8 cellular contexts compared by ENCODE assay signal in genomic region chr19:38693380-38694223, GRCh38. TPM values are rescaled to one million over a fixed set of nuclear protein-coding genes. Genes with fewer than 3 reads are reported as not detected.
A peak's percentile ranks its signal among the peaks of the same experiment; 100 is the strongest.
DNase-seq lines count a peak whose midpoint lies in the region; ATAC-seq and TF ChIP-seq lines count a peak whose summit lies in the region.

No MANE protein-coding gene starts in this region.

- WGBS in upper lobe of left lung, 2 donors = 45% methylated on average over 19 of the region's 19 CpGs

- peaks cover 81 to 100% (median 86%) of the 10 kb centered on the region in 4 donors for H3K4me1 ChIP-seq in upper lobe of left lung

- H3K9me3 Mint-ChIP-seq in memory B cell = no peaks in the 10 kb centered on the region

- H3K9me3 ChIP-seq in AG04450 (ENCODE audit: control insufficient read depth, insufficient read depth, low read length) (no peaks in the 10 kb centered on the region), upper lobe of left lung (no peaks in the 10 kb centered on the region)

- TF ChIP-seq EP300 in upper lobe of left lung (IDR thresholded peaks at IDR 0.05) = peak in 1 of 4 donors; percentile 38

- no peaks in the 10 kb centered on the region for H3K27me3 Mint-ChIP-seq in memory B cell

- H3K36me3 ChIP-seq in H7 (replicated peaks; ENCODE audit: control insufficient read depth, insufficient read depth, low read length) = peaks cover 1% of the 10 kb centered on the region
- peaks cover 0 to 50% (median 11%) of the 10 kb centered on the region in 4 donors for H3K36me3 ChIP-seq in upper lobe of left lung

- peak overlapping the region; percentile 22 for H3K4me3 Mint-ChIP-seq in memory B cell

- CTCF ChIA-PET in AG04450 (lab: Charles Lee) = interaction anchor here (0.6 to 2.1 kb wide), 3 partner anchors 11 to 59 kb away, joined by 5 to 7 read pairs (median 6); no protein-coding TSS in a partner anchor

- peak; percentile 73 for ATAC-seq in memory B cell (ENCODE audit: low read depth)
- ATAC-seq in upper lobe of left lung (ENCODE audit: low FRiP score in 2 of 2) = peak in 1 of 2 donors; percentile 16
- no peak for ATAC-seq in GM21737 (IDR thresholded peaks at IDR 0.05; ENCODE audit: unreplicated experiment)

- intact Hi-C loops in dorsolateral prefrontal cortex (cut with DNase I) = no loop called here

- H3K36me3 Mint-ChIP-seq in memory B cell = peaks cover 3% of the 10 kb centered on the region

- H3K27me3 ChIP-seq in AG04450 (ENCODE audit: control insufficient read depth, insufficient read depth, low read length) (no peaks in the 10 kb centered on the region), H7 (ENCODE audit: control insufficient read depth, insufficient read depth, low read length) (no peaks in the 10 kb centered on the region), dorsolateral prefrontal cortex (no peaks in the 10 kb centered on the region), upper lobe of left lung (no peaks in the 10 kb centered on the region)

- TF ChIP-seq CTCF in AG04450 (IDR thresholded peaks at IDR 0.05; ENCODE audit: low read depth, low read length) (no peak), dorsolateral prefrontal cortex (IDR thresholded peaks at IDR 0.05 in 54 of 56, conservative IDR thresholded peaks at IDR 0.05 in 2 of 56; ENCODE audit: low read depth in 1 of 56, partially characterized antibody in 56 of 56) (no peak), upper lobe of left lung (IDR thresholded peaks at IDR 0.05) (no peak)

- POLR2A ChIA-PET in AG04450 (lab: Yijun Ruan, JAX) = interaction anchor here (0.8 to 3.1 kb wide), 4 partner anchors 10 to 75 kb away, joined by 3 to 12 read pairs (median 4); partner anchors contain the start of genes ACTN4 and EIF3K

- H3K4me3 ChIP-seq in AG04450 (ENCODE audit: low read depth, low read length) (no peak overlapping the region), H7 (ENCODE audit: insufficient read depth, low read depth, low read length) (no peak overlapping the region), dorsolateral prefrontal cortex (peak overlapping the region in 6 of 59 donors; percentile 2 to 27 (median 10)), upper lobe of left lung (no peak overlapping the region)

- H3K4me1 Mint-ChIP-seq in memory B cell = peaks cover 55% of the 10 kb centered on the region

- no peak for DNase-seq in AG04450 (ENCODE audit: low read depth, low spot score)
- peak; percentile 83 for DNase-seq in H7
- DNase-seq in SW 1271 (lab: John Stamatoyannopoulos, UW) = peak; percentile 34 to 73
- DNase-seq in dorsolateral prefrontal cortex = no peak
- no peak for DNase-seq in memory B cell (ENCODE audit: low spot score in 2 of 2)
- peak in 1 of 2 donors; percentile 50 for DNase-seq in upper lobe of left lung
- no peak for DNase-seq in COR-L47 (lab: John Stamatoyannopoulos, UW)

- H3K27ac ChIP-seq in AG04450 (ENCODE audit: low read depth, low read length) = peak overlapping the region; percentile 94
- H3K27ac ChIP-seq in dorsolateral prefrontal cortex = peak overlapping the region; percentile 49 to 95 (median 88)
- peak overlapping the region; percentile 66 to 93 (median 87) for H3K27ac ChIP-seq in upper lobe of left lung

- TF ChIP-seq POLR2A in upper lobe of left lung (IDR thresholded peaks at IDR 0.05) = no peak

- peak overlapping the region; percentile 88 for H3K27ac Mint-ChIP-seq in memory B cell

RNA-seq across cellular contexts. Expression of gene ACTN4, which starts 46.2 kb away (rescaled TPM):
- 300 and 359 TPM in 2 replicates for polyA plus RNA-seq in AG04450 (2011; rRNA removed)
- 243 and 327 TPM in 2 replicates for polyA minus RNA-seq in AG04450 (2011; rRNA and poly(A)+ RNA removed)
- 163 and 226 TPM in 2 replicates for total RNA-seq in H7 (2014; rRNA removed; shearing (Covaris generic))
- total RNA-seq in dorsolateral prefrontal cortex (100 to 1,000 TPM; 271 to 539 (median 377) TPM), upper lobe of left lung (100 to 1,000 TPM; 162 to 636 (median 512) TPM)

RNA-seq across cellular contexts. Expression of gene CAPN12, which starts 50.7 kb away (rescaled TPM):
- 0.66 and 0.69 TPM in 2 replicates for polyA plus RNA-seq in AG04450 (2011; rRNA removed)
- polyA minus RNA-seq in AG04450 (2011; rRNA and poly(A)+ RNA removed) = not detected in 2 replicates
- 3.0 and 5.4 TPM in 2 replicates for total RNA-seq in H7 (2014; rRNA removed; shearing (Covaris generic))
- total RNA-seq in dorsolateral prefrontal cortex = 1 to 10 TPM in 55 of 120 experiments, under 1 TPM in 32, not detected in 33; 0.19 to 3.0 (median 1.2) TPM
- 10 to 100 TPM in 3 of 6 donors, 1 to 10 TPM in 3; 5.2 to 93.2 (median 11.1) TPM for total RNA-seq in upper lobe of left lung

Comparison
In these comparisons a context has a peak if more than half of its experiments do, and no peak if none do; other contexts are left out.
1. DNase-seq: peak in H7 (single experiment) and SW 1271 (2 of 2); none in AG04450 (single experiment), dorsolateral prefrontal cortex (0 of 10), memory B cell (0 of 2) and COR-L47 (single experiment).
2. Peak in every context shown above with its lines, with median percentiles within 50 percentile points of each other: H3K27ac ChIP-seq.